19 cellular contexts compared by ENCODE assay signal in the genomic region with DNA sequence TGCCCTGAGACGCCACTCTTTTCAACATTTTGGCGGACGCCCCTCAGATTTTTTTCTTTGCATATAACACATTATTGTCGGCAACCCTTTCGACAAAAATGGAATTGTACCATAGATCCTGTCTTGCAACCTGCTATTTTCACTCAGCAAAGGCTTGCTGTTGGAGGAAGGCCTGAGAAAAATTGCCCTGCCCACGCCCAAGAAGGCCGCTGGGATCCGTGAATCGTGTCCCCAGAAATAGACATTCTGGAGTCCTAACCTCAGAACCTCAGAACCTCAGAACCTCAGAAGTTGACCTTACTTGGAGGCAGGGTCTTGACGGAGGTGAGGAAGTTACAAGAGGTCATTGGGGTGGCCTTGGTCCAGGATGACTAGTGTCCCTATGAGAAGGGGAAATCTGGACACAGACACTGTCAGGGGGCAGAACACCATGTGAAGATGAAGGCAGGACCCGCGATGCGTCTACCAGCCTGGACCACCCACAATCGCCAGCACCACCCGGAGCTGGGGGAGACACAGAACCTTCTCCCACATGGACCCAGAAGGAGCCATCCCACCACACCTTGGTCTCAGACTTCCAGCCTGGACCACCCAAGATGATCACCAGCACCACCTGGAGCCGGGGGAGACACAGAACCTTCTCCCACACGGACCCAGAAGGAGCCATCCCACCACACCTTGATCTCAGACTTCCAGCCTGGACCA. TPM values are rescaled to one million over a fixed set of nuclear protein-coding genes. Genes with fewer than 3 reads are reported as not detected.
A peak's percentile ranks its signal among the peaks of the same experiment; 100 is the strongest.
DNase-seq lines count a peak whose midpoint lies in the region; ATAC-seq and TF ChIP-seq lines count a peak whose summit lies in the region.
"Had no signal": no experiment of that assay in that cellular context is flagged by ENCODE, and none has a peak within 500 bp of the region (broad histone marks: within the 10 kb centered on the region; RNA-seq: fewer than 3 reads in every experiment).

No MANE protein-coding gene starts in this region.

- DNase-seq in T-helper 17 cell (no peak), islet precursor cell (peak; percentile 31), spleen (peak; percentile 45), DMS53 treated with DMSO at 0.1 percent for 48 hours (lab: John Stamatoyannopoulos, UW; ENCODE audit: unreplicated experiment) (no peak), G401 (ENCODE audit: low spot score) (no peak), cerebellar nuclear complex (lab: John Stamatoyannopoulos, UW) (no peak)
- DNase-seq: ACHN; CD4-positive, CD25-positive, alpha-beta regulatory T cell; DMS53; HFFc6; IMR-90; Karpas-422; MG63; NCI-H1092; NCI-H1694; NCI-H2227 treated with DMSO at 0.1 percent for 48 hours; NCI-H524 had no signal

- TF ChIP-seq CTCF in nephron (IDR thresholded peaks at IDR 0.05; ENCODE audit: unreplicated experiment in 3 of 3) (no peak), spleen (IDR thresholded peaks at IDR 0.05 in 8 of 11, conservative IDR thresholded peaks at IDR 0.05 in 3 of 11) (no peak)

- TF ChIP-seq POLR2A in spleen (IDR thresholded peaks at IDR 0.05): no peak

- ATAC-seq in T-helper 17 cell (no peak), GM18867 (IDR thresholded peaks at IDR 0.05; ENCODE audit: unreplicated experiment) (no peak)

- intact Hi-C loops in spleen (cut with DNase I; ENCODE audit: low total_unique reads): no loop called here

- no peak overlapping the region for H3K27ac ChIP-seq in spleen

- H3K4me1 Mint-ChIP-seq in T-helper 17 cell (no peaks in the 10 kb centered on the region), nephron (no peaks in the 10 kb centered on the region)

- in situ Hi-C loops in G401 (cut with HindIII; ENCODE audit: low sequenced_read_pairs): no loop called here

- H3K36me3 Mint-ChIP-seq in T-helper 17 cell (ENCODE audit: low read depth): peaks cover 3% of the 10 kb centered on the region
- peaks cover 39% of the 10 kb centered on the region for H3K36me3 Mint-ChIP-seq in nephron (ENCODE audit: low read depth)

- peaks cover 6% of the 10 kb centered on the region for H3K9me3 Mint-ChIP-seq in nephron

- H3K27ac Mint-ChIP-seq in T-helper 17 cell (no peak overlapping the region), nephron (no peak overlapping the region)
- H3K27ac Mint-ChIP-seq: HFFc6 had no signal

- H3K36me3 ChIP-seq in spleen: peaks cover 0 to 4% (median 0%) of the 10 kb centered on the region in 6 donors
- H3K36me3 ChIP-seq: MG63 had no signal

- H3K4me1 ChIP-seq in spleen: peaks cover 0 to 35% (median 0%) of the 10 kb centered on the region in 6 donors

- WGBS in spleen, 5 donors: 90 to 97% (median 94%) methylated on average over 17 of the region's 17 CpGs

- H3K9me3 ChIP-seq in T-helper 17 cell (ENCODE audit: control insufficient read depth, low read length, poor library complexity, severe bottlenecking) (no peaks in the 10 kb centered on the region), spleen (peaks cover 0 to 19% (median 14%) of the 10 kb centered on the region in 8 donors)

- H3K27me3 Mint-ChIP-seq in T-helper 17 cell (no peaks in the 10 kb centered on the region), nephron (ENCODE audit: low read depth) (no peaks in the 10 kb centered on the region)
- H3K27me3 Mint-ChIP-seq: CD4-positive, CD25-positive, alpha-beta regulatory T cell had no signal

- peaks cover 0 to 11% (median 0%) of the 10 kb centered on the region in 7 donors for H3K27me3 ChIP-seq in spleen (replicated peaks in 1 of 7)
- H3K27me3 ChIP-seq: MG63 had no signal

- H3K4me3 ChIP-seq in spleen: no peak overlapping the region
- H3K4me3 ChIP-seq: MG63 had no signal

- H3K4me3 Mint-ChIP-seq in T-helper 17 cell: peak overlapping the region; percentile 45
- peak overlapping the region; percentile 13 to 27 (median 23) for H3K4me3 Mint-ChIP-seq in nephron
- H3K4me3 Mint-ChIP-seq: CD4-positive, CD25-positive, alpha-beta regulatory T cell; HFFc6 had no signal

RNA-seq across cellular contexts. Expression of a gene that starts 19.1 kb away (rescaled TPM):
- total RNA-seq in T-helper 17 cell: 10 to 100 TPM; 10.7 to 13.7 TPM
- total RNA-seq in spleen: 10 to 100 TPM; 13.7 to 22.4 (median 21.2) TPM
- polyA plus RNA-seq in spleen: 1 to 10 TPM; 7.5 to 8.4 (median 7.7) TPM
- 54.0 and 63.5 TPM in 2 replicates for total RNA-seq in G401 (2014; rRNA removed; shearing (Covaris generic))

RNA-seq across cellular contexts. Expression of a gene that starts 19.6 kb away (rescaled TPM):
- total RNA-seq in T-helper 17 cell (10 to 100 TPM in 1 of 2 donors, 1 to 10 TPM in 1; 10.0 to 22.1 TPM), spleen (10 to 100 TPM; 20.8 to 39.5 (median 23.8) TPM)
- 10 to 100 TPM in 2 of 3 donors, 1 to 10 TPM in 1; 9.9 to 30.2 (median 13.9) TPM for polyA plus RNA-seq in spleen
- 73.7 and 83.1 TPM in 2 replicates for total RNA-seq in G401 (2014; rRNA removed; shearing (Covaris generic))

Comparison
In these comparisons a context has a peak if more than half of its experiments do, and no peak if none do; other contexts are left out.
1. DNase-seq: peak in islet precursor cell (single experiment) and spleen (single experiment); none in T-helper 17 cell (0 of 3), DMS53 treated with DMSO at 0.1 percent for 48 hours (single experiment), G401 (single experiment) and cerebellar nuclear complex (0 of 2).